In the genomic region with DNA sequence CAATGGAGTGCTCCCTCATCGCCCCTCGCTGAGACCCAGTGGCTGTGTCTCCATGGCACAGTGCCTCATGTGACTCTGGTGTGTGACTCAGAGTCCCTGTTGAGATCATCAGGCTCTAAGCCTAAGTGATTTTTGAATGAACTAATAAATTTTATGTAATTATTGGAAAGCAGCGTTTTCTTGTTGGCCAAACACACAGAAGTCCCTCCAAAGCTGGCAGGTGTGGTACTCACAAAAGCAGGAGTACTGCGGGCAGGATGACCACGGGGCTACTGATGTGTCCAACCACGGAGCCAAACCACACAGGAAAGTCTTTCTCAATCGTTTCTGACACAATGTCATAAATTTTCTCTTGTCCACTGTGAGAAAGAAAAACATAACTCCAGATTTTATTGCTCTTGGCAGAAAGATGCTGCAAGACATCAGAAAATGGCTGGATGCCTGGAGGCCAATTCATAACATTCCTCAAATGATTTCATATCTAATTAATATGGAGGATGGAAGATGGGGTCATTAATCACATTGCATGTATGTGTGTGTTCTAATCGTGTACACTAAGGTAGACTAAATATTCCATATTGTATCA, we compare ENCODE assay signal across 2 cellular contexts.
A peak's percentile ranks its signal among the peaks of the same experiment; 100 is the strongest.
TF ChIP-seq lines count a peak whose summit lies in the region.

No MANE protein-coding gene starts in this region.

TF ChIP-seq in IMR-90, 13 proteins besides CTCF, POLR2A, EP300 and RAD21:
- peak; percentile 24 for TF ChIP-seq RCOR1 (IDR thresholded peaks at IDR 0.05; ENCODE audit: insufficient replicate concordance, low read length)
- TF ChIP-seq, protein P1, sequence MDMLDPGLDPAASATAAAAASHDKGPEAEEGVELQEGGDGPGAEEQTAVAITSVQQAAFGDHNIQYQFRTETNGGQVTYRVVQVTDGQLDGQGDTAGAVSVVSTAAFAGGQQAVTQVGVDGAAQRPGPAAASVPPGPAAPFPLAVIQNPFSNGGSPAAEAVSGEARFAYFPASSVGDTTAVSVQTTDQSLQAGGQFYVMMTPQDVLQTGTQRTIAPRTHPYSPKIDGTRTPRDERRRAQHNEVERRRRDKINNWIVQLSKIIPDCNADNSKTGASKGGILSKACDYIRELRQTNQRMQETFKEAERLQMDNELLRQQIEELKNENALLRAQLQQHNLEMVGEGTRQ (IDR thresholded peaks at IDR 0.05; ENCODE audit: low read depth, low read length): peak; percentile 78
- no peak for TF ChIP-seq MXI1 (IDR thresholded peaks at IDR 0.05; ENCODE audit: borderline replicate concordance, low read depth, low read length)
- no peak for TF ChIP-seq RFX5 (IDR thresholded peaks at IDR 0.05; ENCODE audit: low read depth, low read length)
- TF ChIP-seq CEBPB (IDR thresholded peaks at IDR 0.05; ENCODE audit: low read depth, low read length): peak; percentile 88
- TF ChIP-seq MAZ (IDR thresholded peaks at IDR 0.05; ENCODE audit: borderline replicate concordance, low read depth, low read length): no peak
- no peak; the same call in 1 of the 2 replicates for TF ChIP-seq BHLHE40 (IDR thresholded peaks at IDR 0.05; ENCODE audit: low read depth, low read length)
- TF ChIP-seq, protein P2, sequence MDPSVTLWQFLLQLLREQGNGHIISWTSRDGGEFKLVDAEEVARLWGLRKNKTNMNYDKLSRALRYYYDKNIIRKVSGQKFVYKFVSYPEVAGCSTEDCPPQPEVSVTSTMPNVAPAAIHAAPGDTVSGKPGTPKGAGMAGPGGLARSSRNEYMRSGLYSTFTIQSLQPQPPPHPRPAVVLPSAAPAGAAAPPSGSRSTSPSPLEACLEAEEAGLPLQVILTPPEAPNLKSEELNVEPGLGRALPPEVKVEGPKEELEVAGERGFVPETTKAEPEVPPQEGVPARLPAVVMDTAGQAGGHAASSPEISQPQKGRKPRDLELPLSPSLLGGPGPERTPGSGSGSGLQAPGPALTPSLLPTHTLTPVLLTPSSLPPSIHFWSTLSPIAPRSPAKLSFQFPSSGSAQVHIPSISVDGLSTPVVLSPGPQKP (IDR thresholded peaks at IDR 0.05; ENCODE audit: borderline replicate concordance, low read depth, low read length): no peak
- TF ChIP-seq FOS (IDR thresholded peaks at IDR 0.05; ENCODE audit: low read depth, low read length): no peak
- TF ChIP-seq NFE2L2 (IDR thresholded peaks at IDR 0.05; ENCODE audit: low read depth, low read length): no peak
- TF ChIP-seq CHD1 (IDR thresholded peaks at IDR 0.05; ENCODE audit: low read depth, low read length): no peak
TF ChIP-seq in IMR-90: peak in this region for 3.

TF ChIP-seq in K562, 482 proteins besides CTCF, POLR2A, EP300 and RAD21:
- TF ChIP-seq, protein P3, sequence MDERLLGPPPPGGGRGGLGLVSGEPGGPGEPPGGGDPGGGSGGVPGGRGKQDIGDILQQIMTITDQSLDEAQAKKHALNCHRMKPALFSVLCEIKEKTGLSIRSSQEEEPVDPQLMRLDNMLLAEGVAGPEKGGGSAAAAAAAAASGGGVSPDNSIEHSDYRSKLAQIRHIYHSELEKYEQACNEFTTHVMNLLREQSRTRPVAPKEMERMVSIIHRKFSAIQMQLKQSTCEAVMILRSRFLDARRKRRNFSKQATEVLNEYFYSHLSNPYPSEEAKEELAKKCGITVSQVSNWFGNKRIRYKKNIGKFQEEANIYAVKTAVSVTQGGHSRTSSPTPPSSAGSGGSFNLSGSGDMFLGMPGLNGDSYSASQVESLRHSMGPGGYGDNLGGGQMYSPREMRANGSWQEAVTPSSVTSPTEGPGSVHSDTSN (CRISPR knock-in tag; IDR thresholded peaks at IDR 0.05; ENCODE audit: low read depth): no peak
- TF ChIP-seq, protein P3 (tag; conservative IDR thresholded peaks at IDR 0.05; ENCODE audit: low read depth): peak; percentile 54
- no peak for TF ChIP-seq ZC3H4 (CRISPR knock-in tag; IDR thresholded peaks at IDR 0.05; ENCODE audit: borderline replicate concordance)
- TF ChIP-seq MEIS2 (IDR thresholded peaks at IDR 0.05; ENCODE audit: partially characterized antibody): peak; percentile 54
- TF ChIP-seq, protein P4, sequence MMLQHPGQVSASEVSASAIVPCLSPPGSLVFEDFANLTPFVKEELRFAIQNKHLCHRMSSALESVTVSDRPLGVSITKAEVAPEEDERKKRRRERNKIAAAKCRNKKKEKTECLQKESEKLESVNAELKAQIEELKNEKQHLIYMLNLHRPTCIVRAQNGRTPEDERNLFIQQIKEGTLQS (IDR thresholded peaks at IDR 0.05): peak; percentile 46; the same call in 1 of the 2 replicates
- TF ChIP-seq, protein P4 (CRISPR knock-in tag; conservative IDR thresholded peaks at IDR 0.05): no peak
